18 cellular contexts compared by ENCODE assay signal in genomic region chr1:16063921-16064320, GRCh38. TPM values are rescaled to one million over a fixed set of nuclear protein-coding genes. Genes with fewer than 3 reads are reported as not detected.
DNase-seq lines count a peak whose midpoint lies in the region; ATAC-seq, FAIRE-seq and TF ChIP-seq lines count a peak whose summit lies in the region.
"Had no signal": no experiment of that assay in that cellular context is flagged by ENCODE, and none has a peak within 500 bp of the region (broad histone marks: within the 10 kb centered on the region; RNA-seq: fewer than 3 reads in every experiment).

No MANE protein-coding gene starts in this region.

- H2BK120ac ChIP-seq in IMR-90 (ENCODE audit: low read depth, low read length) = no peak overlapping the region

- no peaks in the 10 kb centered on the region for H3K36me3 Mint-ChIP-seq in activated naive CD4-positive, alpha-beta T cell treated with anti-CD3 and anti-CD28 coated beads, Interleukin-2, amount 10 ng/mL, durations not matched to agents 7 days and 5 days
- no peaks in the 10 kb centered on the region for H3K36me3 Mint-ChIP-seq in activated naive CD4-positive, alpha-beta T cell treated with anti-CD3 and anti-CD28 coated beads, Interleukin-2, amount 50 U/mL, for 72 hours
- no peaks in the 10 kb centered on the region for H3K36me3 Mint-ChIP-seq in neural progenitor cell
- H3K36me3 Mint-ChIP-seq: CD4-positive, alpha-beta memory T cell had no signal

- H3K9ac ChIP-seq in IMR-90 (ENCODE audit: low read depth, low read length) = no peak overlapping the region
- no peak overlapping the region for H3K9ac ChIP-seq in neural progenitor cell

- H3K4me1 Mint-ChIP-seq in activated naive CD4-positive, alpha-beta T cell treated with anti-CD3 and anti-CD28 coated beads, Interleukin-2, amount 10 ng/mL, durations not matched to agents 7 days and 5 days = peaks cover 41% of the 10 kb centered on the region
- peaks cover 57% of the 10 kb centered on the region for H3K4me1 Mint-ChIP-seq in neural progenitor cell

- in situ Hi-C loops in IMR-90 (cut with MboI; ENCODE audit: low sequenced_read_pairs) = no loop called here

- peak overlapping the region; percentile 48 for H3K4me3 Mint-ChIP-seq in activated naive CD4-positive, alpha-beta T cell treated with anti-CD3 and anti-CD28 coated beads, Interleukin-2, amount 10 ng/mL, durations not matched to agents 7 days and 5 days
- no peak overlapping the region for H3K4me3 Mint-ChIP-seq in neural progenitor cell
- H3K4me3 Mint-ChIP-seq: HFFc6 had no signal

- H4K20me1 ChIP-seq in IMR-90 (ENCODE audit: insufficient read depth, low read length) = no peaks in the 10 kb centered on the region; the same call in 1 of the 2 replicates
- H4K20me1 ChIP-seq in neural progenitor cell (ENCODE audit: low read depth) = no peaks in the 10 kb centered on the region

- TF ChIP-seq CTCF in IMR-90 (conservative IDR thresholded peaks at IDR 0.05; ENCODE audit: low read depth, low read length) = no peak
- no peak for TF ChIP-seq CTCF in neural progenitor cell (IDR thresholded peaks at IDR 0.05)

- H3K36me3 ChIP-seq in IMR-90 (ENCODE audit: control insufficient read depth, insufficient read depth, low read length) = no peaks in the 10 kb centered on the region
- H3K36me3 ChIP-seq in neural progenitor cell = no peaks in the 10 kb centered on the region

- H2BK5ac ChIP-seq in IMR-90 (ENCODE audit: low read depth, low read length, poor library complexity, severe bottlenecking) = no peak overlapping the region

- no peak overlapping the region for H4K5ac ChIP-seq in IMR-90 (ENCODE audit: low read depth, low read length)

- no peak overlapping the region for H3K14ac ChIP-seq in IMR-90 (replicated peaks; ENCODE audit: low read depth, low read length)

- no peak for TF ChIP-seq RAD21 in IMR-90 (IDR thresholded peaks at IDR 0.05; ENCODE audit: low read length)

- H3K56ac ChIP-seq in IMR-90 (ENCODE audit: extremely low read depth, insufficient read depth, low read length) = no peak overlapping the region

- H3K79me2 ChIP-seq in neural progenitor cell (ENCODE audit: low read depth) = no peaks in the 10 kb centered on the region

- H3K27ac Mint-ChIP-seq in activated naive CD4-positive, alpha-beta T cell treated with anti-CD3 and anti-CD28 coated beads, Interleukin-2, amount 10 ng/mL, durations not matched to agents 7 days and 5 days = peak overlapping the region; percentile 50
- no peak overlapping the region for H3K27ac Mint-ChIP-seq in activated naive CD4-positive, alpha-beta T cell treated with anti-CD3 and anti-CD28 coated beads, Interleukin-2, amount 50 U/mL, for 72 hours
- H3K27ac Mint-ChIP-seq in neural progenitor cell = peak overlapping the region; percentile 80
- H3K27ac Mint-ChIP-seq: HFFc6 had no signal

- no peaks in the 10 kb centered on the region for H3K9me1 ChIP-seq in IMR-90 (ENCODE audit: insufficient read depth, low read length)

- H3K23ac ChIP-seq in IMR-90 (ENCODE audit: low read depth, low read length) = no peak overlapping the region

- H4K8ac ChIP-seq in IMR-90 (ENCODE audit: low read depth in 2 of 2, low read length in 2 of 2) = no peak overlapping the region

- no peak overlapping the region for H2AK9ac ChIP-seq in IMR-90 (replicated peaks; ENCODE audit: low read depth, low read length, poor library complexity)

- no peaks in the 10 kb centered on the region for H3K9me3 Mint-ChIP-seq in activated naive CD4-positive, alpha-beta T cell treated with anti-CD3 and anti-CD28 coated beads, Interleukin-2, amount 10 ng/mL, durations not matched to agents 7 days and 5 days
- H3K9me3 Mint-ChIP-seq in activated naive CD4-positive, alpha-beta T cell treated with anti-CD3 and anti-CD28 coated beads, Interleukin-2, amount 50 U/mL, for 72 hours = no peaks in the 10 kb centered on the region
- no peaks in the 10 kb centered on the region for H3K9me3 Mint-ChIP-seq in neural progenitor cell
- H3K9me3 Mint-ChIP-seq: HFFc6 had no signal

- no peak overlapping the region for H3K4ac ChIP-seq in IMR-90 (ENCODE audit: low read depth, low read length)

- H3K79me1 ChIP-seq in IMR-90 (ENCODE audit: low read depth in 1 of 2, low read length in 2 of 2) = no peaks in the 10 kb centered on the region

- DNase-seq in activated naive CD4-positive, alpha-beta T cell treated with anti-CD3 and anti-CD28 coated beads, Interleukin-2, amount 10 ng/mL, durations not matched to agents 7 days and 5 days = no peak
- no peak for DNase-seq in activated naive CD4-positive, alpha-beta T cell treated with anti-CD3 and anti-CD28 coated beads, Interleukin-2, amount 50 U/mL, for 72 hours (ENCODE audit: low spot score in 2 of 2)
- DNase-seq in IMR-90 (no peak), neural progenitor cell (ENCODE audit: low spot score) (no peak), GM19238 (ENCODE audit: insufficient read length, low spot score) (no peak), SK-N-DZ (ENCODE audit: low spot score) (no peak), GM12892 (ENCODE audit: insufficient read length) (no peak)
- DNase-seq: CD4-positive, alpha-beta memory T cell; DMS79; GOT3; HFFc6; KBM-7; NCI-H1417 treated with DMSO at 0.1 percent for 48 hours; NCI-H1930; NCI-H446; NCI-H69; RPMI8226; SIG-M5 had no signal

- FAIRE-seq in GM12892 (lab: Jason Lieb, UNC) = no peak

- H2AFZ ChIP-seq in IMR-90 (replicated peaks; ENCODE audit: low read length, poor library complexity) = peak overlapping the region; percentile 13
- H2AFZ ChIP-seq in neural progenitor cell (replicated peaks) = no peak overlapping the region

- TF ChIP-seq POLR2A in IMR-90 (IDR thresholded peaks at IDR 0.05; ENCODE audit: low read depth, low read length) (no peak), GM12892 (IDR thresholded peaks at IDR 0.05; ENCODE audit: low read depth, low read length) (no peak)

- no peak overlapping the region for H2AK5ac ChIP-seq in IMR-90 (ENCODE audit: low read depth, low read length)

- H3K4me1 ChIP-seq in IMR-90 (ENCODE audit: control insufficient read depth, insufficient read depth, low read length) (peaks cover 4% of the 10 kb centered on the region; the same call in 1 of the 2 replicates), neural progenitor cell (peaks cover 31% of the 10 kb centered on the region)

- intact Hi-C loops in IMR-90 (cut with micrococcal nuclease) = no loop called here

- H3K4me2 ChIP-seq in IMR-90 (ENCODE audit: low read depth, low read length) (no peak overlapping the region), neural progenitor cell (no peak overlapping the region)

- 50% methylated on average over 4 of the region's 9 CpGs; no CpG with 5 or more reads in 1 of the 2 experiments for WGBS in IMR-90 (ENCODE audit: extremely low coverage in 2 of 2, insufficient read length in 1 of 2), 2 experiments

- BruUV-seq in IMR-90 (replicated peaks; lab: Mats Ljungman, UMichigan) = no TSS peak

- CTCF ChIA-PET in activated naive CD4-positive, alpha-beta T cell treated with anti-CD3 and anti-CD28 coated beads, Interleukin-2, amount 10 ng/mL, durations not matched to agents 7 days and 5 days (lab: Charles Lee) = interaction anchor here (0.9 to 1.1 kb wide), 3 partner anchors 12 to 27 kb away, joined by 3 read pairs; no protein-coding TSS in a partner anchor
- CTCF ChIA-PET in IMR-90 (lab: Yijun Ruan, JAX) = interaction anchor here (1.3 kb wide), 1 partner anchor 8 kb away, joined by 4 read pairs; no protein-coding TSS in a partner anchor

- POLR2A ChIA-PET in IMR-90 (lab: Charles Lee; ENCODE audit: unreplicated experiment) = no interaction called here

- H3K9me3 ChIP-seq in IMR-90 (ENCODE audit: control insufficient read depth, insufficient read depth, low read length) (no peaks in the 10 kb centered on the region), neural progenitor cell (ENCODE audit: low read depth) (no peaks in the 10 kb centered on the region)

- dilution Hi-C loops in IMR-90 (cut with HindIII; ENCODE audit: low sequenced_read_pairs, unreplicated experiment) = no loop called here

- H3K27me3 Mint-ChIP-seq in activated naive CD4-positive, alpha-beta T cell treated with anti-CD3 and anti-CD28 coated beads, Interleukin-2, amount 10 ng/mL, durations not matched to agents 7 days and 5 days = peaks cover 54% of the 10 kb centered on the region
- H3K27me3 Mint-ChIP-seq in neural progenitor cell (ENCODE audit: insufficient read depth, low read depth) = peaks cover 19% of the 10 kb centered on the region

- H3K18ac ChIP-seq in IMR-90 (ENCODE audit: low read depth, low read length) = no peak overlapping the region

- H3F3A ChIP-seq in neural progenitor cell (ENCODE audit: low read depth) = peaks cover 5% of the 10 kb centered on the region

- ATAC-seq in activated naive CD4-positive, alpha-beta T cell treated with anti-CD3 and anti-CD28 coated beads, Interleukin-2, amount 50 U/mL, for 72 hours = no peak
- ATAC-seq in IMR-90 (ENCODE audit: low read depth) = no peak

- H2BK20ac ChIP-seq in IMR-90 (ENCODE audit: low read depth, low read length) = no peak overlapping the region

- H3K4me3 ChIP-seq in IMR-90 (ENCODE audit: insufficient read depth, low read depth, low read length) = no peak overlapping the region
- no peak overlapping the region for H3K4me3 ChIP-seq in neural progenitor cell

- H3K27ac ChIP-seq in IMR-90 (ENCODE audit: insufficient read depth, low read length) (no peak overlapping the region), neural progenitor cell (no peak overlapping the region)

- no peak overlapping the region for H4K91ac ChIP-seq in IMR-90 (ENCODE audit: insufficient read depth, low read depth, low read length)

- peaks cover 45% of the 10 kb centered on the region for H3K27me3 ChIP-seq in IMR-90 (ENCODE audit: control insufficient read depth, insufficient read depth, low read length)
- no peaks in the 10 kb centered on the region for H3K27me3 ChIP-seq in neural progenitor cell

- no peak overlapping the region for H2BK15ac ChIP-seq in IMR-90 (ENCODE audit: low read depth, low read length)

RNA-seq across cellular contexts. Expression of gene FAM131C, which starts 9.5 kb away (rescaled TPM):
- 1 to 10 TPM in 1 of 2 donors, not detected in 1; 1.2 TPM for total RNA-seq in activated naive CD4-positive, alpha-beta T cell treated with anti-CD3 and anti-CD28 coated beads, Interleukin-2, amount 50 U/mL, for 72 hours
- total RNA-seq in IMR-90 (2012; rRNA removed) (0.18 and 0.28 TPM in 2 replicates), neural progenitor cell (ENCODE audit: low replicate concordance) (0.13 and 2.6 TPM in 2 replicates)
- 0.56 and 1.0 TPM in 2 replicates for polyA plus RNA-seq in IMR-90 (2012; rRNA removed)
- 0.57 and 1.4 TPM in 2 replicates for polyA plus RNA-seq in IMR-90 (2012; cell fraction: cytosol; rRNA removed)
- 0.32 and 0.89 TPM in 2 replicates for polyA plus RNA-seq in IMR-90 (2012; cell fraction: nucleus; rRNA removed; ENCODE audit: low replicate concordance)
- polyA plus RNA-seq in SK-N-DZ (2014; cell fraction: cytosol; rRNA removed) = 0.13 TPM in 1 of 2 replicates, not detected in the other
- polyA plus RNA-seq in SK-N-DZ (2014; cell fraction: nucleus; rRNA removed) = not detected in 2 replicates
- polyA plus RNA-seq in GM12892 (2012; ENCODE audit: missing spikeins) = 0.15 TPM
- total RNA-seq: CD4-positive, alpha-beta memory T cell had no signal

RNA-seq across cellular contexts. Expression of gene CLCNKB, which starts 20.3 kb away (rescaled TPM):
- not detected for total RNA-seq in activated naive CD4-positive, alpha-beta T cell treated with anti-CD3 and anti-CD28 coated beads, Interleukin-2, amount 50 U/mL, for 72 hours
- not detected in 2 replicates for total RNA-seq in IMR-90 (2012; rRNA removed)
- 0.09 and 0.11 TPM in 2 replicates for polyA plus RNA-seq in IMR-90 (2012; rRNA removed)
- polyA plus RNA-seq in IMR-90 (2012; cell fraction: cytosol; rRNA removed) = 0.14 and 0.41 TPM in 2 replicates
- 0.70 and 0.76 TPM in 2 replicates for polyA plus RNA-seq in IMR-90 (2012; cell fraction: nucleus; rRNA removed; ENCODE audit: low replicate concordance)
- 0.97 and 2.7 TPM in 2 replicates for total RNA-seq in neural progenitor cell (ENCODE audit: low replicate concordance)
- polyA plus RNA-seq in SK-N-DZ (2014; cell fraction: cytosol; rRNA removed) = 0.65 TPM in 1 of 2 replicates, not detected in the other
- 0.12 TPM in 1 of 2 replicates, not detected in the other for polyA plus RNA-seq in SK-N-DZ (2014; cell fraction: nucleus; rRNA removed)
- not detected for polyA plus RNA-seq in GM12892 (2012; ENCODE audit: missing spikeins)
- total RNA-seq: CD4-positive, alpha-beta memory T cell had no signal
- polyA plus RNA-seq: CD4-positive, alpha-beta memory T cell had no signal

RNA-seq across cellular contexts. Expression of gene CLCNKA, which starts 42.1 kb away (rescaled TPM):
- under 1 TPM in 1 of 2 donors, not detected in 1; 0.37 TPM for total RNA-seq in activated naive CD4-positive, alpha-beta T cell treated with anti-CD3 and anti-CD28 coated beads, Interleukin-2, amount 50 U/mL, for 72 hours
- total RNA-seq in IMR-90 (2012; rRNA removed) = not detected in 2 replicates
- 0.05 TPM in 1 of 2 replicates, not detected in the other for polyA plus RNA-seq in IMR-90 (2012; rRNA removed)
- 0.07 and 0.16 TPM in 2 replicates for polyA plus RNA-seq in IMR-90 (2012; cell fraction: cytosol; rRNA removed)
- polyA plus RNA-seq in IMR-90 (2012; cell fraction: nucleus; rRNA removed; ENCODE audit: low replicate concordance) = 0.76 and 1.0 TPM in 2 replicates
- not detected in 2 replicates for total RNA-seq in neural progenitor cell (ENCODE audit: low replicate concordance)
- not detected in 2 replicates for polyA plus RNA-seq in SK-N-DZ (2014; cell fraction: cytosol; rRNA removed)
- not detected in 2 replicates for polyA plus RNA-seq in SK-N-DZ (2014; cell fraction: nucleus; rRNA removed)
- 0.34 TPM for polyA plus RNA-seq in GM12892 (2012; ENCODE audit: missing spikeins)
- total RNA-seq: CD4-positive, alpha-beta memory T cell; HFFc6 had no signal
- polyA plus RNA-seq: CD4-positive, alpha-beta memory T cell had no signal

RNA-seq across cellular contexts. Expression of gene HSPB7, which starts 46.1 kb away (rescaled TPM):
- not detected for total RNA-seq in activated naive CD4-positive, alpha-beta T cell treated with anti-CD3 and anti-CD28 coated beads, Interleukin-2, amount 50 U/mL, for 72 hours
- 0.54 and 0.56 TPM in 2 replicates for total RNA-seq in IMR-90 (2012; rRNA removed)
- 3.0 and 4.3 TPM in 2 replicates for polyA plus RNA-seq in IMR-90 (2012; rRNA removed)
- polyA plus RNA-seq in IMR-90 (2012; cell fraction: cytosol; rRNA removed) = 2.7 and 5.1 TPM in 2 replicates
- 3.0 and 6.7 TPM in 2 replicates for polyA plus RNA-seq in IMR-90 (2012; cell fraction: nucleus; rRNA removed; ENCODE audit: low replicate concordance)
- not detected in 2 replicates for total RNA-seq in neural progenitor cell (ENCODE audit: low replicate concordance)
- polyA plus RNA-seq in SK-N-DZ (2014; cell fraction: cytosol; rRNA removed) = 0.06 and 0.25 TPM in 2 replicates
- 0.09 TPM in 1 of 2 replicates, not detected in the other for polyA plus RNA-seq in SK-N-DZ (2014; cell fraction: nucleus; rRNA removed)
- 0.34 TPM for polyA plus RNA-seq in GM12892 (2012; ENCODE audit: missing spikeins)
- total RNA-seq: CD4-positive, alpha-beta memory T cell had no signal
- polyA plus RNA-seq: CD4-positive, alpha-beta memory T cell had no signal

RNA-seq across cellular contexts. Expression of gene SRARP, which starts 59.9 kb away (rescaled TPM):
- not detected for total RNA-seq in activated naive CD4-positive, alpha-beta T cell treated with anti-CD3 and anti-CD28 coated beads, Interleukin-2, amount 50 U/mL, for 72 hours
- total RNA-seq in IMR-90 (2012; rRNA removed) (not detected in 2 replicates), neural progenitor cell (ENCODE audit: low replicate concordance) (not detected in 2 replicates)
- polyA plus RNA-seq in IMR-90 (2012; rRNA removed) = not detected in 2 replicates
- polyA plus RNA-seq in IMR-90 (2012; cell fraction: cytosol; rRNA removed) = not detected in 2 replicates
- not detected in 2 replicates for polyA plus RNA-seq in IMR-90 (2012; cell fraction: nucleus; rRNA removed; ENCODE audit: low replicate concordance)
- polyA plus RNA-seq in SK-N-DZ (2014; cell fraction: cytosol; rRNA removed) = not detected in 2 replicates
- polyA plus RNA-seq in SK-N-DZ (2014; cell fraction: nucleus; rRNA removed) = not detected in 2 replicates
- not detected for polyA plus RNA-seq in GM12892 (2012; ENCODE audit: missing spikeins)
- total RNA-seq: CD4-positive, alpha-beta memory T cell; HFFc6 had no signal
- polyA plus RNA-seq: CD4-positive, alpha-beta memory T cell had no signal

Comparison
In these comparisons a context has a peak if more than half of its experiments do, and no peak if none do; other contexts are left out.
1. H3K27ac Mint-ChIP-seq: peak in activated naive CD4-positive, alpha-beta T cell treated with anti-CD3 and anti-CD28 coated beads, Interleukin-2, amount 10 ng/mL, durations not matched to agents 7 days and 5 days (single experiment) and neural progenitor cell (single experiment); none in activated naive CD4-positive, alpha-beta T cell treated with anti-CD3 and anti-CD28 coated beads, Interleukin-2, amount 50 U/mL, for 72 hours (0 of 2).